33 cellular contexts compared by ENCODE assay signal in the genomic region with DNA sequence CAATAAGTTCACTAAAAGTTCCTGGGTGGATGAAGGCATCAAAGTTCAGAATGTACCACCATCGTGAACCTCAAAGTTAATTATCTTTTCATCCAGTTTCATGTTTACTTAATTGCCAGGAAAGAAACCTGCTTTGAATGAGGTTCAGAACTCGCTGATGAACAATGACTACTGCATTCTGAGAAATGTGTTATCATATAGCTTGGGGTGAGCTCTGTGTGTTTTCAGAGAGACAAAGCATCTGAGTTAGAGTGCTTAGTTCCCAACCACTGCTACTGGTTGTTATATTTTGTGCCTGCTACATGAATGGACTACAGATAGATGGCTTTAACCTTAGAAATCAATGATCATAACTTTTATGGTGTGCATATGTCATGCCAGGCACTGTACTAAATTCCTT.
"Had no signal": no experiment of that assay in that cellular context is flagged by ENCODE, and none has a peak within 500 bp of the region (broad histone marks: within the 10 kb centered on the region; RNA-seq: fewer than 3 reads in every experiment).

No MANE protein-coding gene starts in this region.

- DNase-seq: Karpas-422, Kasumi-1, KG1, MG63, MM.1S, MV-4-11, NCI-H1048, NCI-H1092, NCI-H1092 treated with DMSO at 0.1 percent for 48 hours, NCI-H1105, NCI-H1105 treated with DMSO at 0.1 percent for 48 hours, NCI-H1417, NCI-H1417 treated with DMSO at 0.1 percent for 48 hours, NCI-H1436, NCI-H1436 treated with DMSO at 0.1 percent for 48 hours, NCI-H146, NCI-H1694, NCI-H1694 treated with DMSO at 0.1 percent for 48 hours, NCI-H187, NCI-H187 treated with DMSO at 0.1 percent for 48 hours, NCI-H1930, NCI-H2029, NCI-H2029 treated with DMSO at 0.1 percent for 48 hours, NCI-H2081, NCI-H2081 treated with DMSO at 0.1 percent for 48 hours, NCI-H2107, NCI-H2171, NCI-H2171 treated with DMSO at 0.1 percent for 48 hours, NCI-H2227 treated with DMSO at 0.1 percent for 48 hours, NCI-H345, NCI-H446, NCI-H446 treated with DMSO at 0.1 percent for 48 hours, NCI-H510A had no signal
